In the genomic region with DNA sequence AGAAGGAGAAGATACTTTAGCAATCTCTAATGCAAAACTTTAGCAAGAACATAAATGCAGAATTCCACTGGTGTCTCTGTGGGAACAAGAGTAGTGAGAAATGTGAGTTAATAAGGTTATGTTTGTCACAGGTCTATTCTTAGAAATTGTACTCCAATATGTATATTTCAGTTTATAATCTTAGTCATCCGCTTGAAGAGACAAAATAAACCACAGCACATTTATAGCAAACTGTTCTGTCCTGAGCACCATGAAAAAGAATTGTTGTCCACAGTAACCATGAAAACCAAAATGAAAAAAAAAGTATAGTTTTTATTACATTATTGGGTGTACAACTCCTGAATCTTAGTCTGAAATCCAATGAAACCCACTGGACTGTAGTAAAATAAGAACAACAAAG, we compare ENCODE assay signal across 19 cellular contexts.
"Had no signal": no experiment of that assay in that cellular context is flagged by ENCODE, and none has a peak within 500 bp of the region (broad histone marks: within the 10 kb centered on the region; RNA-seq: fewer than 3 reads in every experiment).

No MANE protein-coding gene starts in this region.

- H3K9me3 ChIP-seq: esophagus muscularis mucosa, thoracic aorta, tibial nerve, upper lobe of left lung had no signal

- H3K36me3 ChIP-seq: esophagus muscularis mucosa, neural progenitor cell, thoracic aorta, tibial nerve, upper lobe of left lung had no signal

- H3K4me1 ChIP-seq: neural progenitor cell, parathyroid adenoma, tibial nerve, upper lobe of left lung had no signal

- H3K4me3 ChIP-seq: coronary artery, esophagus muscularis mucosa, lung, mucosa of descending colon, neural progenitor cell, thoracic aorta, tibial nerve, upper lobe of left lung had no signal

- ATAC-seq: left lobe of liver; mucosa of descending colon; naive thymus-derived CD4-positive, alpha-beta T cell; sciatic nerve; stimulated activated effector memory CD8-positive, alpha-beta T cell treated with anti-CD3 and anti-CD28 coated beads, Interleukin-12 subunit alpha, Interleukin-12 subunit beta, amount 100 ng/mL, for 72 hours had no signal

- H3K27ac ChIP-seq: coronary artery, neural progenitor cell, parathyroid adenoma, thoracic aorta, tibial nerve, upper lobe of left lung had no signal

- DNase-seq: dermis blood vessel endothelial cell; effector memory CD4-positive, alpha-beta T cell; kidney; mucosa of descending colon; naive thymus-derived CD4-positive, alpha-beta T cell; stimulated activated CD4-positive, alpha-beta T cell treated with anti-CD3 and anti-CD28 coated beads, Interleukin-2, amount 100 ng/mL, for 24 hours; stimulated activated CD4-positive, alpha-beta T cell treated with anti-CD3 and anti-CD28 coated beads, Interleukin-4, amount 100 ng/mL, for 24 hours; stimulated activated naive CD4-positive, alpha-beta T cell treated with Interleukin-2 at 50 U/mL for 16 hours; upper lobe of left lung had no signal

- H3K27me3 ChIP-seq: esophagus muscularis mucosa, neural progenitor cell, tibial nerve, upper lobe of left lung had no signal
